8 cellular contexts compared by ENCODE assay signal in the genomic region with DNA sequence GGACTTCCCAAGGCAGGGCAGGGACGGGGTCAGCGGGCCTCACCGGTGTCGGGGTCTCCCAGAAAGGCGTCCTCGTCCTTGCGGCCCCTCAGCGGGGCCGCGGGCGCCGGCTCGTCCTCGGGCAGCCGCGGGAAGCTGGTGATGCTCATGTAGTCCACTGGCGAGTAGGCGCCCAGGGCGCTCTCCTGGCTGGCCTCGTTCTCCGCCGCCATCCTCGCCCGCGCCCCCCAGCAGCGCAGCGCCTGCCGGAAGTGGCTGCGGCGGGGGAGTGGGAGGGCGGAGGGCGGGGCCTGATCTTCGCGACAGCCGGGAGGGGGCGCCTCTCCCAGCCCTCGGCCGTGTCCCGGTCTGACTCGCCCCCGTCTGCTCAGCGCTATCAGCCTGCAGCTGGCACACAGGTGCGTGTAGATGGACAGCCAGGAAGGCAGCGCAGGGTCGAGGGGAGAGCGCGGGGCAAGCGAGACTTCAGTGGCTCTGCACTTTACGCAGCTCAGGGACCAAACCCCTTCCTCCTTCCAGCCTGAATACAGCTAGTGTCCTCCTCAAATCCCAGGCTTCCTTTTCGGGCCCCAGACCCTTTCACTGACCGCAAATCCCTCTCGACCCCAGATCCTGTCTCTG. TPM values are rescaled to one million over a fixed set of nuclear protein-coding genes. Genes with fewer than 3 reads are reported as not detected.
A peak's percentile ranks its signal among the peaks of the same experiment; 100 is the strongest.
DNase-seq lines count a peak whose midpoint lies in the region; ATAC-seq and TF ChIP-seq lines count a peak whose summit lies in the region.

A gene with protein sequence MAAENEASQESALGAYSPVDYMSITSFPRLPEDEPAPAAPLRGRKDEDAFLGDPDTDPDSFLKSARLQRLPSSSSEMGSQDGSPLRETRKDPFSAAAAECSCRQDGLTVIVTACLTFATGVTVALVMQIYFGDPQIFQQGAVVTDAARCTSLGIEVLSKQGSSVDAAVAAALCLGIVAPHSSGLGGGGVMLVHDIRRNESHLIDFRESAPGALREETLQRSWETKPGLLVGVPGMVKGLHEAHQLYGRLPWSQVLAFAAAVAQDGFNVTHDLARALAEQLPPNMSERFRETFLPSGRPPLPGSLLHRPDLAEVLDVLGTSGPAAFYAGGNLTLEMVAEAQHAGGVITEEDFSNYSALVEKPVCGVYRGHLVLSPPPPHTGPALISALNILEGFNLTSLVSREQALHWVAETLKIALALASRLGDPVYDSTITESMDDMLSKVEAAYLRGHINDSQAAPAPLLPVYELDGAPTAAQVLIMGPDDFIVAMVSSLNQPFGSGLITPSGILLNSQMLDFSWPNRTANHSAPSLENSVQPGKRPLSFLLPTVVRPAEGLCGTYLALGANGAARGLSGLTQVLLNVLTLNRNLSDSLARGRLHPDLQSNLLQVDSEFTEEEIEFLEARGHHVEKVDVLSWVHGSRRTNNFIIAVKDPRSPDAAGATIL (minus strand): TSS at position 253 of the 621 bp plus-strand sequence. CDS start 41 bp downstream, at position 212.

- peak; percentile 68 for TF ChIP-seq CTCF in endothelial cell (IDR thresholded peaks at IDR 0.05; ENCODE audit: unreplicated experiment)
- peak; percentile 60 for TF ChIP-seq CTCF in mesothelial cell of epicardium (IDR thresholded peaks at IDR 0.05; ENCODE audit: unreplicated experiment)

- H3K36me3 Mint-ChIP-seq in endothelial cell (ENCODE audit: low read depth, unreplicated experiment) (peaks cover 9% of the 10 kb centered on the region), mesothelial cell of epicardium (no peaks in the 10 kb centered on the region)

- DNase-seq in HT-29 (ENCODE audit: low spot score) (peak; percentile 72), NOMO-1 treated with DMSO at 0.1 percent for 48 hours (lab: John Stamatoyannopoulos, UW; ENCODE audit: unreplicated experiment) (peak; percentile 57), endothelial cell (ENCODE audit: low spot score) (peak; percentile 79), mesothelial cell of epicardium (ENCODE audit: low spot score in 2 of 2, unreplicated experiment in 2 of 2) (peak; percentile 73 to 83)
- peak; percentile 90 for DNase-seq in activated CD8-positive, alpha-beta memory T cell treated with anti-CD3 and anti-CD28 coated beads, Interleukin-2, amount 50 U/mL, for 4 hours
- peak; percentile 83 for DNase-seq in stimulated activated CD8-positive, alpha-beta memory T cell treated with anti-CD3 and anti-CD28 coated beads, Interleukin-15, amount 100 ng/mL, for 24 hours (ENCODE audit: low read depth)

- H3K27ac Mint-ChIP-seq in endothelial cell (ENCODE audit: unreplicated experiment) (peak within 1 kb of the TSS; percentile 20), mesothelial cell of epicardium (no peak within 1 kb of the TSS)

- peaks cover 34% of the 10 kb centered on the region for H3K4me1 Mint-ChIP-seq in endothelial cell (ENCODE audit: unreplicated experiment)
- H3K4me1 Mint-ChIP-seq in mesothelial cell of epicardium = peaks cover 33% of the 10 kb centered on the region

- peaks cover 8% of the 10 kb centered on the region for H3K27me3 Mint-ChIP-seq in endothelial cell (ENCODE audit: unreplicated experiment)
- no peaks in the 10 kb centered on the region for H3K27me3 Mint-ChIP-seq in mesothelial cell of epicardium (ENCODE audit: low read depth)

- H3K4me3 Mint-ChIP-seq in endothelial cell (ENCODE audit: unreplicated experiment) = peak within 1 kb of the TSS; percentile 89
- peak within 1 kb of the TSS; percentile 75 for H3K4me3 Mint-ChIP-seq in mesothelial cell of epicardium

- no peaks in the 10 kb centered on the region for H3K9me3 Mint-ChIP-seq in endothelial cell (ENCODE audit: unreplicated experiment)
- H3K9me3 Mint-ChIP-seq in mesothelial cell of epicardium = no peaks in the 10 kb centered on the region

- ATAC-seq in GM18502 (IDR thresholded peaks at IDR 0.05; ENCODE audit: poor library complexity, unreplicated experiment) (peak; percentile 45), GM21381 (IDR thresholded peaks at IDR 0.05; ENCODE audit: unreplicated experiment) (no peak)

RNA-seq across cellular contexts. Expression of the gene that starts here (rescaled TPM):
- 2.0 and 2.4 TPM in 2 replicates for total RNA-seq in HT-29 (2014; rRNA removed; shearing (Covaris generic))
- total RNA-seq in endothelial cell (ENCODE audit: unreplicated experiment) (20.3 TPM), mesothelial cell of epicardium (33.7 to 38.4 TPM (median 35.9 TPM) in 3 replicates)
